Comparison of ENCODE assay signal across 21 cellular contexts in the genomic region with DNA sequence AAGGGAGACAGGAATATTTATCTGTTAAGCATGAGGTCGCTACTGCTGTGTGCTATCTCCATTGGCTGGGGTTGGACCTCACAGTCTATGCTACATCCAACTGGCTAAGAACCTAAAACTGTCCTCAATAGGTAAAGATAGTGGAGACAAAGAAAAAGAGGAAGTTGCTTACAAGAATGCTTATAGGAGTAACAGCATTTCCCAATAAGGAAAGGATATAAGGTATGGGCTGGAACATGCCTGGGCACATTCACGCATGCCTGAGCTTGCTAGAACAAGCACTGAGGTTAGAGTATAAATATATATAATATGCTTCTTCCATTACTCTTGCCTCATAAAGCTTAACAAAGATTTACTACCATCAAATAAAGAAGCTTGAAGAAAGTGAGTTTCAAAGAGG. TPM values are rescaled to one million over a fixed set of nuclear protein-coding genes. Genes with fewer than 3 reads are reported as not detected.
DNase-seq lines count a peak whose midpoint lies in the region; ATAC-seq and TF ChIP-seq lines count a peak whose summit lies in the region.
"Had no signal": no experiment of that assay in that cellular context is flagged by ENCODE, and none has a peak within 500 bp of the region (broad histone marks: within the 10 kb centered on the region; RNA-seq: fewer than 3 reads in every experiment).

No MANE protein-coding gene starts in this region.

- no peak for DNase-seq in T-helper 1 cell
- DNase-seq in MV-4-11 (lab: John Stamatoyannopoulos, UW): peak; percentile 83
- no peak for DNase-seq in WERI-Rb-1
- DNase-seq in iris pigment epithelial cell (ENCODE audit: low read depth): peak; percentile 6
- no peak for DNase-seq in NCI-H226
- DNase-seq in left cardiac atrium: no peak
- no peak for DNase-seq in foreskin melanocyte
- DNase-seq: 8988T; activated CD4-positive, alpha-beta T cell treated with anti-CD3 and anti-CD28 coated beads, Interleukin-2, amount 50 U/mL, for 4 hours; activated naive CD4-positive, alpha-beta T cell treated with Interleukin-2 at 50 U/mL for 16 hours; activated T-cell treated with anti-CD3 and anti-CD28 coated beads for 4 hours; heart left ventricle; Karpas-422; naive thymus-derived CD4-positive, alpha-beta T cell; NCI-H1436 treated with DMSO at 0.1 percent for 48 hours; ovary; right cardiac atrium; uterus had no signal

- H3K4me3 ChIP-seq in WERI-Rb-1 (ENCODE audit: low read depth, low read length): no peak overlapping the region
- H3K4me3 ChIP-seq: heart left ventricle, ovary, uterus had no signal

- no peaks in the 10 kb centered on the region for H3K36me3 ChIP-seq in WERI-Rb-1
- H3K36me3 ChIP-seq: heart left ventricle, ovary, uterus had no signal

- ATAC-seq in left cardiac atrium: no peak
- ATAC-seq: heart left ventricle; naive thymus-derived CD4-positive, alpha-beta T cell; right cardiac atrium had no signal

- peaks cover 41% of the 10 kb centered on the region for H3K9me3 Mint-ChIP-seq in T-helper 1 cell treated with Interleukin-12 subunit alpha and Interleukin-12 subunit beta and Interleukin-4 antibody, amounts not matched to agents 30 μg/mL and 1 μg/mL, for 36 hours

- peak overlapping the region; percentile 47; the same call in 1 of the 2 replicates for H3K27ac ChIP-seq in WERI-Rb-1
- H3K27ac ChIP-seq: C4-2B, heart left ventricle, ovary, uterus, VCaP had no signal

- intact Hi-C loops in left cardiac atrium (cut with DNase I): no loop called here

- H3K4me1 Mint-ChIP-seq in T-helper 1 cell treated with Interleukin-12 subunit alpha and Interleukin-12 subunit beta and Interleukin-4 antibody, amounts not matched to agents 30 μg/mL and 1 μg/mL, for 36 hours (ENCODE audit: low read depth): peaks cover 42% of the 10 kb centered on the region

- TF ChIP-seq CTCF in WERI-Rb-1 (IDR thresholded peaks at IDR 0.05; ENCODE audit: low read depth, low read length): no peak

- no peak overlapping the region for H3K4me3 Mint-ChIP-seq in T-helper 1 cell treated with Interleukin-12 subunit alpha and Interleukin-12 subunit beta and Interleukin-4 antibody, amounts not matched to agents 30 μg/mL and 1 μg/mL, for 36 hours

- H3K9me3 ChIP-seq in WERI-Rb-1 (ENCODE audit: severe bottlenecking): peaks cover 15% of the 10 kb centered on the region
- H3K9me3 ChIP-seq: ovary, uterus had no signal

- peak overlapping the region; percentile 2 for H3K27ac Mint-ChIP-seq in T-helper 1 cell treated with Interleukin-12 subunit alpha and Interleukin-12 subunit beta and Interleukin-4 antibody, amounts not matched to agents 30 μg/mL and 1 μg/mL, for 36 hours

- peaks cover 16% of the 10 kb centered on the region for H3K27me3 Mint-ChIP-seq in T-helper 1 cell treated with Interleukin-12 subunit alpha and Interleukin-12 subunit beta and Interleukin-4 antibody, amounts not matched to agents 30 μg/mL and 1 μg/mL, for 36 hours (ENCODE audit: low read depth)

- H3K27me3 ChIP-seq in WERI-Rb-1 (ENCODE audit: insufficient read depth, low read depth, severe bottlenecking): no peaks in the 10 kb centered on the region
- H3K27me3 ChIP-seq: ovary had no signal

- H3K36me3 Mint-ChIP-seq in T-helper 1 cell treated with Interleukin-12 subunit alpha and Interleukin-12 subunit beta and Interleukin-4 antibody, amounts not matched to agents 30 μg/mL and 1 μg/mL, for 36 hours (ENCODE audit: low read depth): peaks cover 20% of the 10 kb centered on the region

RNA-seq across cellular contexts. Expression of a gene that starts 47.9 kb away (rescaled TPM):
- 1 to 10 TPM in 1 of 2 donors, under 1 TPM in 1; 0.89 to 1.2 TPM for total RNA-seq in left cardiac atrium

Comparison
In these comparisons a context has a peak if more than half of its experiments do, and no peak if none do; other contexts are left out.
1. DNase-seq: peak in MV-4-11 (single experiment) and iris pigment epithelial cell (single experiment); none in T-helper 1 cell (0 of 5), WERI-Rb-1 (single experiment), NCI-H226 (single experiment), left cardiac atrium (single experiment) and foreskin melanocyte (single experiment).